ENCODE assay signal across 1 cellular context in the genomic region with DNA sequence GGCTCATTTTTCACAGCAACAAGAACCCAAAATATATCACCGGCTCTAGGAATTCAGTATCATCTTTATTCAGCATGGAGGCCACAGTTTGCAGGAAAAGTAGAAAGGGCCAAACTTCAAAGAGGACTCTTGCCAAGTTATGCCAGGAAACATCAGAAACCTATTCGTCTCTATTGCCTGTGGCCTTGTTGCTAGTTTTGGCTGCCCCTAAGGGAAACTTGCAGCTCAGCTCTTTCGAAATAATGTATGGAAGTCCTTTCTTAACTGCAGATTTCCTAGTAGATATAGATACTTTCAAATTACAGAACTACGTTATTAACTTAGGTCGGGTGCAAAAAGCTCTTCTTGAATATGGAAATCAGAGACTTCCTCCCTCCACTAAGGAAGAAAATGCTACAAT.
TF ChIP-seq lines count a peak whose summit lies in the region.

No MANE protein-coding gene starts in this region.

TF ChIP-seq in K562, 482 proteins besides CTCF, POLR2A, EP300 and RAD21:
- no peak for TF ChIP-seq HMG20A (CRISPR knock-in tag; conservative IDR thresholded peaks at IDR 0.05)
- 0 out of 2 replicates have a peak, but pooled peaks have one; percentile 10 for TF ChIP-seq CEBPB (tag; IDR thresholded peaks at IDR 0.05)
- no peak for TF ChIP-seq KLF13 (tag; IDR thresholded peaks at IDR 0.05; ENCODE audit: borderline replicate concordance, low read depth)
- TF ChIP-seq NKRF (IDR thresholded peaks at IDR 0.05; ENCODE audit: borderline replicate concordance): no peak
- no peak for TF ChIP-seq BRCA1 (IDR thresholded peaks at IDR 0.05)
- no peak for TF ChIP-seq BRCA1 (CRISPR knock-in tag; IDR thresholded peaks at IDR 0.05)
- no peak for TF ChIP-seq HDAC8 (tag; IDR thresholded peaks at IDR 0.05)
- TF ChIP-seq MED1 (CRISPR knock-in tag; IDR thresholded peaks at IDR 0.05; ENCODE audit: borderline replicate concordance): no peak
